In the genomic region with DNA sequence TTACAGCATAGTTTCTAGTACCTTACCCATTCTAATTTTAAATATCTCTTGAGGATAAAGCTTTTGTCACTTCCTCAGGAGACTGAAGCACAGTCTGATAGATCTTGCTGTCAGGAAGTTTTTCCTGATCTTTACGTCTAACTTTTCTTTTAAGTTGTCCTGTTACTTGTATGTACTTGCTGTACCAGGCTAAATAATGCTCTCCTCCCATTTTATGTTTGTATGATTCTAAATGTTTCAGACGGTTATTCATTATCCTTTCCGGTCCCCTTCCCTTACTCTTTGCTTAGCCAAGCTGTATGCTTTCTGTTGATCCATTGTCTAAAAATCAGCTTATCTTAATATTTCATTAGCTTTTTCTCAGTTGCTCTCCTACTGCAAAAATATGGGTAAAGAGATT, we compare ENCODE assay signal across 19 cellular contexts. TPM values are rescaled to one million over a fixed set of nuclear protein-coding genes. Genes with fewer than 3 reads are reported as not detected.
DNase-seq lines count a peak whose midpoint lies in the region; ATAC-seq and TF ChIP-seq lines count a peak whose summit lies in the region.
"Had no signal": no experiment of that assay in that cellular context is flagged by ENCODE, and none has a peak within 500 bp of the region (broad histone marks: within the 10 kb centered on the region; RNA-seq: fewer than 3 reads in every experiment).

No MANE protein-coding gene starts in this region.

- peaks cover 59% of the 10 kb centered on the region for H3K4me1 Mint-ChIP-seq in endothelial cell (ENCODE audit: unreplicated experiment)

- in situ Hi-C loops in GM13977 (cut with MboI; ENCODE audit: low pct_unique_long_range_greater_than_20kb, low sequenced_read_pairs, unreplicated experiment) = no loop called here

- intact Hi-C loops in cardiac septum (cut with DNase I) = no loop called here
- intact Hi-C loops in psoas muscle (cut with DNase I) = no loop called here

- H3K4me3 Mint-ChIP-seq in endothelial cell (ENCODE audit: unreplicated experiment) = peak overlapping the region; percentile 52
- H3K4me3 Mint-ChIP-seq: CD8-positive, alpha-beta memory T cell had no signal

- H3K27me3 Mint-ChIP-seq in endothelial cell (ENCODE audit: unreplicated experiment) = peaks cover 3% of the 10 kb centered on the region

- no peak for ATAC-seq in RWPE2 (ENCODE audit: low read depth)
- ATAC-seq in psoas muscle = no peak
- ATAC-seq in GM19023 (IDR thresholded peaks at IDR 0.05; ENCODE audit: unreplicated experiment) = no peak

- peaks cover 75% of the 10 kb centered on the region for H3K4me1 ChIP-seq in cardiac muscle cell (ENCODE audit: low read depth)
- H3K4me1 ChIP-seq in RWPE2 (ENCODE audit: insufficient read depth, poor library complexity, severe bottlenecking) = peaks cover 55% of the 10 kb centered on the region
- peaks cover 75% of the 10 kb centered on the region for H3K4me1 ChIP-seq in psoas muscle

- no peaks in the 10 kb centered on the region for H3K27me3 ChIP-seq in cardiac muscle cell
- H3K27me3 ChIP-seq in RWPE2 (ENCODE audit: insufficient read depth, poor library complexity, severe bottlenecking) = no peaks in the 10 kb centered on the region
- H3K27me3 ChIP-seq in psoas muscle (ENCODE audit: insufficient read depth in 3 of 3, low read length in 2 of 3) = no peaks in the 10 kb centered on the region

- WGBS in psoas muscle, 3 donors = 37 to 62% (median 58%) methylated on average over 3 of the region's 3 CpGs

- peak overlapping the region; percentile 76 for H3K27ac Mint-ChIP-seq in endothelial cell (ENCODE audit: unreplicated experiment)
- H3K27ac Mint-ChIP-seq: CD8-positive, alpha-beta memory T cell had no signal

- H3K4me3 ChIP-seq in cardiac muscle cell (peak overlapping the region; percentile 5), RWPE2 (ENCODE audit: severe bottlenecking) (no peak overlapping the region), psoas muscle (peak overlapping the region; percentile 96)
- H3K4me3 ChIP-seq: BLaER1, PC-9 had no signal

- no peak for TF ChIP-seq CTCF in cardiac muscle cell (IDR thresholded peaks at IDR 0.05; ENCODE audit: low read depth, low read length)
- TF ChIP-seq CTCF in RWPE2 (IDR thresholded peaks at IDR 0.05; ENCODE audit: poor library complexity, severe bottlenecking) = no peak
- no peak for TF ChIP-seq CTCF in endothelial cell (IDR thresholded peaks at IDR 0.05; ENCODE audit: unreplicated experiment)
- TF ChIP-seq CTCF in psoas muscle (IDR thresholded peaks at IDR 0.05) = no peak
- TF ChIP-seq CTCF in GM13977 (IDR thresholded peaks at IDR 0.05; ENCODE audit: extremely low read depth, insufficient read depth, missing control alignments) = no peak

- H3K9me3 ChIP-seq in cardiac muscle cell (ENCODE audit: low read depth) = no peaks in the 10 kb centered on the region
- no peaks in the 10 kb centered on the region for H3K9me3 ChIP-seq in RWPE2 (ENCODE audit: severe bottlenecking)
- H3K9me3 ChIP-seq in psoas muscle = no peaks in the 10 kb centered on the region

- peaks cover 6% of the 10 kb centered on the region for H3K36me3 Mint-ChIP-seq in endothelial cell (ENCODE audit: low read depth, unreplicated experiment)

- DNase-seq in cardiac muscle cell (ENCODE audit: low read depth in 1 of 2, low spot score in 1 of 2) (no peak), cardiac septum (ENCODE audit: low spot score) (no peak), RWPE2 (ENCODE audit: low spot score) (no peak), endothelial cell (ENCODE audit: low spot score) (no peak), psoas muscle (no peak), GM13977 (ENCODE audit: low spot score) (no peak)
- no peak for DNase-seq in activated CD4-positive, CD25-positive, alpha-beta regulatory T cell treated with anti-CD3 and anti-CD28 coated beads, Interleukin-2, amount 50 U/mL, for 72 hours
- DNase-seq: CD8-positive, alpha-beta memory T cell; DMS 273 treated with DMSO at 0.1 percent for 48 hours; H7; KG1; NCI-H1092 treated with DMSO at 0.1 percent for 48 hours; NCI-H187; NCI-H446; PC-9 had no signal

- H3K36me3 ChIP-seq in cardiac muscle cell (no peaks in the 10 kb centered on the region), RWPE2 (ENCODE audit: low read depth) (no peaks in the 10 kb centered on the region; the same call in 1 of the 2 replicates), psoas muscle (ENCODE audit: insufficient read depth in 1 of 2, low read depth in 1 of 2) (no peaks in the 10 kb centered on the region)
- H3K36me3 ChIP-seq: BLaER1 had no signal

- H3K27ac ChIP-seq in cardiac muscle cell = peak overlapping the region; percentile 47
- H3K27ac ChIP-seq in RWPE2 (ENCODE audit: poor library complexity, severe bottlenecking) = peak overlapping the region; percentile 81
- no peak overlapping the region for H3K27ac ChIP-seq in psoas muscle
- H3K27ac ChIP-seq: 22Rv1, BLaER1, HL-60, PC-9 had no signal

- H3K9me3 Mint-ChIP-seq in endothelial cell (ENCODE audit: unreplicated experiment) = no peaks in the 10 kb centered on the region

RNA-seq across cellular contexts. Expression of a gene that starts 6.0 kb away (rescaled TPM):
- total RNA-seq in cardiac muscle cell (29.9 and 43.4 TPM in 2 replicates), cardiac septum (138 TPM), endothelial cell (ENCODE audit: unreplicated experiment) (128 TPM), psoas muscle (100 to 1,000 TPM in 1 of 4 donors, 10 to 100 TPM in 3; 45.6 to 102 (median 76.1) TPM)
- polyA plus RNA-seq in cardiac muscle cell (19.4 and 21.7 TPM in 2 replicates), psoas muscle (10 to 100 TPM; 14.8 to 40.0 (median 15.7) TPM)

RNA-seq across cellular contexts. Expression of a gene that starts 17.1 kb away (rescaled TPM):
- total RNA-seq in cardiac muscle cell (14.9 and 25.0 TPM in 2 replicates), cardiac septum (16.6 TPM), endothelial cell (ENCODE audit: unreplicated experiment) (15.2 TPM), psoas muscle (1 to 10 TPM in 2 of 4 donors, under 1 TPM in 2; 0.53 to 2.5 (median 1.4) TPM)
- polyA plus RNA-seq in cardiac muscle cell (19.0 and 27.1 TPM in 2 replicates), psoas muscle (under 1 TPM; 0.39 to 0.94 (median 0.48) TPM)
